5 cellular contexts compared by ENCODE assay signal in the genomic region with DNA sequence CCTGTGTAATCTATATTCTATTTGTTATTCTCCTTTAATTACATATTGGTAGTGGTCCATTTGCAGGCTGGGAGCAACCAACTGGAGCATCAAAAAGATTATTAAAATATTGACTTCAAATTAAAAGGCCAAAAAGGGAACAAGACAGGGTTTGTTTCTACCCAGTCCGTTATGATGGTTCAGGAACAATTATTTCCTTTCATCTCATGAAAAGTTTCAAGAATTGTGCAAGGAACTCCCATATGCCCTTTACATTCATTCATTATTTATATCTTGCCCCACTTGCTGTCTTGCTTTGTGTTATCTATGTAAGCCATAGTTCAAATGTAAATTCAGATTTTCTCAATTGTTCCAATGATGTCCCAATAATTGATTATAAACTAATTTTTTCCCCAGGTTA.
"Had no signal": no experiment of that assay in that cellular context is flagged by ENCODE, and none has a peak within 500 bp of the region (broad histone marks: within the 10 kb centered on the region; RNA-seq: fewer than 3 reads in every experiment).

No MANE protein-coding gene starts in this region.

- DNase-seq: GDM1, GF-D8 had no signal

- FAIRE-seq: G401.6, GM12892, GM19239 had no signal
